ENCODE assay signal across 14 cellular contexts in the genomic region with DNA sequence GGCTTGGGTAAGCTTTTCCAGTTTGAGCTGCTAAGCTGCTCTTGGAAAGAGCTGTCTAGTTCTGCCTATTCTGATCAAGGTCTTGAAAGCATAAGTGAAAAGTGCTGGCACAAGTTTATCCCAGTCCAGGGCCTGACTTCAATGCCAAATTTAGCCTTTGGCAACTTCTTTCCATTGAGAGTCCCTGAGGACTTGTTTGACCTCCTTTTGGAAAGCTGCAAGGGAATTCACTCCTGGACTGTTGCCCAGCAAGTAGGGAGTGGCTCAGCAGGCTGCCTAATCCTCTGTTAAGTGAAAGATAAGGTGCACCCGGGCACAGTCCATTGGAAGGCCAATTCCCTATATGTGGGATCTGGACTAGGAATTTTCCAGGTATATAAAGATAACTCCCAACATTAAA. TPM values are rescaled to one million over a fixed set of nuclear protein-coding genes. Genes with fewer than 3 reads are reported as not detected.
DNase-seq lines count a peak whose midpoint lies in the region; ATAC-seq and TF ChIP-seq lines count a peak whose summit lies in the region.
"Had no signal": no experiment of that assay in that cellular context is flagged by ENCODE, and none has a peak within 500 bp of the region (broad histone marks: within the 10 kb centered on the region; RNA-seq: fewer than 3 reads in every experiment).

No MANE protein-coding gene starts in this region.

- H4K20me1 ChIP-seq in Karpas-422 (ENCODE audit: insufficient read depth, low read depth, low read length), result no peaks in the 10 kb centered on the region

- ATAC-seq in HG03342 (IDR thresholded peaks at IDR 0.05; ENCODE audit: unreplicated experiment) (no peak), HG02759 (IDR thresholded peaks at IDR 0.05; ENCODE audit: unreplicated experiment) (no peak), HG03354 (IDR thresholded peaks at IDR 0.05; ENCODE audit: poor library complexity, severe bottlenecking, unreplicated experiment) (no peak)
- ATAC-seq: activated T-cell treated with anti-CD3 and anti-CD28 coated beads, Interleukin-2, amount 50 U/mL, for 4 hours; GM23338 had no signal

- DNase-seq in AG10803 (ENCODE audit: low read depth), result peak; percentile 87
- peak; percentile 17 for DNase-seq in Karpas-422
- DNase-seq in chondrocyte (ENCODE audit: low spot score), result no peak
- peak; percentile 65 for DNase-seq in mucosa of gallbladder (ENCODE audit: low spot score)
- DNase-seq in NCI-H2029 treated with DMSO at 0.1 percent for 48 hours (lab: John Stamatoyannopoulos, UW), result no peak
- DNase-seq: activated T-cell treated with anti-CD3 and anti-CD28 coated beads, Interleukin-2, amount 50 U/mL, for 4 hours; CD4-positive, CD25-positive, alpha-beta regulatory T cell; effector CD8-positive, alpha-beta T cell; NCI-H510A treated with DMSO at 0.1 percent for 48 hours; posterior cingulate gyrus had no signal

- H3K9ac ChIP-seq in Karpas-422 (ENCODE audit: low read length), result no peak overlapping the region

- H3K27ac ChIP-seq in Karpas-422 (ENCODE audit: low read length), result no peak overlapping the region

- no peak overlapping the region for H3K4me3 ChIP-seq in AG10803 (ENCODE audit: low read length)
- H3K4me3 ChIP-seq in Karpas-422 (ENCODE audit: low read length), result no peak overlapping the region
- H3K4me3 ChIP-seq: GM23338 had no signal

- peaks cover 10% of the 10 kb centered on the region for H3K4me1 Mint-ChIP-seq in chondrocyte (ENCODE audit: low read depth)
- H3K4me1 Mint-ChIP-seq: CD4-positive, CD25-positive, alpha-beta regulatory T cell; GM23338 had no signal

- H3K9me3 Mint-ChIP-seq in chondrocyte (ENCODE audit: low read depth), result peaks cover 7% of the 10 kb centered on the region
- H3K9me3 Mint-ChIP-seq: activated T-cell treated with anti-CD3 and anti-CD28 coated beads, Interleukin-2, amount 50 U/mL, for 4 hours; GM23338 had no signal

- H3K9me2 ChIP-seq in Karpas-422 (replicated peaks; ENCODE audit: insufficient read depth, low read length), result no peaks in the 10 kb centered on the region

- H2AFZ ChIP-seq in Karpas-422 (ENCODE audit: low read length), result no peak overlapping the region
- H2AFZ ChIP-seq: GM23338 had no signal

- H3K9me3 ChIP-seq in Karpas-422 (ENCODE audit: low read length), result no peaks in the 10 kb centered on the region

- H3K27me3 ChIP-seq in Karpas-422 (ENCODE audit: low read length), result no peaks in the 10 kb centered on the region

- peak overlapping the region; percentile 12 for H3K27ac Mint-ChIP-seq in chondrocyte (ENCODE audit: unreplicated experiment)
- H3K27ac Mint-ChIP-seq: CD4-positive, CD25-positive, alpha-beta regulatory T cell; GM23338 had no signal

- H3K4me1 ChIP-seq in Karpas-422 (ENCODE audit: low read length), result no peaks in the 10 kb centered on the region

- no peak overlapping the region for H3K4me2 ChIP-seq in Karpas-422 (ENCODE audit: low read depth, low read length, poor library complexity, severe bottlenecking)
- H3K4me2 ChIP-seq: GM23338 had no signal

- no peaks in the 10 kb centered on the region for H3K79me2 ChIP-seq in Karpas-422 (ENCODE audit: low read length)

- no peaks in the 10 kb centered on the region for H3K36me3 ChIP-seq in Karpas-422 (ENCODE audit: insufficient read depth, low read length)

- TF ChIP-seq CTCF in AG10803 (conservative IDR thresholded peaks at IDR 0.05; ENCODE audit: low read length) (no peak), chondrocyte (IDR thresholded peaks at IDR 0.05) (no peak)

- H3K27me3 Mint-ChIP-seq in chondrocyte (ENCODE audit: low read depth), result no peaks in the 10 kb centered on the region

- no peak overlapping the region for H3K4me3 Mint-ChIP-seq in chondrocyte (ENCODE audit: unreplicated experiment)
- H3K4me3 Mint-ChIP-seq: activated T-cell treated with anti-CD3 and anti-CD28 coated beads, Interleukin-2, amount 50 U/mL, for 4 hours; CD4-positive, CD25-positive, alpha-beta regulatory T cell; GM23338 had no signal

- no peaks in the 10 kb centered on the region for H3K36me3 Mint-ChIP-seq in chondrocyte (ENCODE audit: low read depth)
- H3K36me3 Mint-ChIP-seq: CD4-positive, CD25-positive, alpha-beta regulatory T cell had no signal

RNA-seq across cellular contexts. Expression of gene TANC2, which starts 16.0 kb away (rescaled TPM):
- total RNA-seq in Karpas-422 (2014; rRNA removed; shearing (Covaris generic); ENCODE audit: low replicate concordance), result 4.9 and 17.7 TPM in 2 replicates
- 52.1 to 55.7 TPM (median 55.3 TPM) in 3 replicates for total RNA-seq in chondrocyte
- total RNA-seq in mucosa of gallbladder, result 32.4 TPM

Comparison
In these comparisons a context has a peak if more than half of its experiments do, and no peak if none do; other contexts are left out.
1. DNase-seq: peak in AG10803 (single experiment), Karpas-422 (single experiment) and mucosa of gallbladder (single experiment); none in chondrocyte (single experiment) and NCI-H2029 treated with DMSO at 0.1 percent for 48 hours (single experiment).